ENCODE assay signal across 26 cellular contexts in the genomic region with DNA sequence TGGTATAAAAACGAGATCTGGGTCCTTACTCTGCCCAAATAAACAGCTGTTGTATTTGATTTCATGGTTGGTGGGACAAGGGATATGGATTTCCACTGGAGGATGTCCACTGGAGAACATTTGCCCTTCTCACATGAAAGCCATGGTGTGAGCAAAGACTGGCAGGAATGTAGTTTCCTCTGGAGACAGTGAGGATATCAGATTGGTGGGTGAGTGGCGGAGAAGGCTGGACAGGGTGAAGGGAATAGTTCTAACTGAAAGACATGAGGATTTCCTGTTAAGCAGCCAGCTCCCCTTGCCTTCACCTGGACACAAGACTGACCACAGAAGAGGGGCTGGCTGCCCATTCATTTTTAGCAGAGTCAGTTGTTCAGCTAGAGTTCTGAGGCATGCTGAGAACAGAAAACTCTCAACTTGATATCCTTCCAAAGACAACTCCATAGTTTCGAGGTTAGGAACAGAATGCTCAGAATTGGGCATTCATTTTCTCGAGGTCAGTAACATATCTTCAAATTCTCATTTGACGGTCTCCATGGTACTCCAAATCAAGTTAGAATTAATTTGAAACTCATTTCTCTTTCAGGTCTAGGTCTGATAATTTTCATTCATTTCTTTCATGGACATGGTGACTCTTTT.
"Had no signal": no experiment of that assay in that cellular context is flagged by ENCODE, and none has a peak within 500 bp of the region (broad histone marks: within the 10 kb centered on the region; RNA-seq: fewer than 3 reads in every experiment).

No MANE protein-coding gene starts in this region.

- H3K27ac ChIP-seq: colonic mucosa, epithelial cell of prostate, gastrocnemius medialis, lower lobe of right lung, parathyroid adenoma, right lobe of liver had no signal

- H3K27me3 ChIP-seq: colonic mucosa, gastrocnemius medialis, right lobe of liver had no signal

- H3K27ac Mint-ChIP-seq: dendritic cell treated with granulocyte-macrophage colony-stimulating factor and Interleukin-4, amounts not matched to agents 40 ng/mL and 50 ng/mL, for 4 days; endodermal cell; naive thymus-derived CD8-positive, alpha-beta T cell; nephron progenitor cell; progenitor cell of endocrine pancreas; stimulated activated effector memory CD8-positive, alpha-beta T cell treated with anti-CD3 and anti-CD28 coated beads, Interleukin-12 subunit alpha, Interleukin-12 subunit beta, amount 100 ng/mL, for 72 hours; type B pancreatic cell had no signal

- H3K36me3 Mint-ChIP-seq: naive thymus-derived CD8-positive, alpha-beta T cell; stimulated activated effector memory CD8-positive, alpha-beta T cell treated with anti-CD3 and anti-CD28 coated beads, Interleukin-12 subunit alpha, Interleukin-12 subunit beta, amount 100 ng/mL, for 72 hours; type B pancreatic cell had no signal

- H3K9me3 Mint-ChIP-seq: endodermal cell; stimulated activated effector memory CD8-positive, alpha-beta T cell treated with anti-CD3 and anti-CD28 coated beads, Interleukin-12 subunit alpha, Interleukin-12 subunit beta, amount 100 ng/mL, for 72 hours had no signal

- H3K4me3 ChIP-seq: colonic mucosa, gastrocnemius medialis, lower lobe of right lung, right lobe of liver, smooth muscle cell had no signal

- H3K4me1 ChIP-seq: colonic mucosa, gastrocnemius medialis, lower lobe of right lung, parathyroid adenoma, right lobe of liver had no signal

- DNase-seq: cerebellar nuclear complex; colonic mucosa; effector CD8-positive, alpha-beta T cell; endodermal cell; foreskin fibroblast; gastrocnemius medialis; head of caudate nucleus; left ventricle myocardium superior; lower lobe of right lung; naive thymus-derived CD8-positive, alpha-beta T cell; nephron progenitor cell; occipital lobe; right lobe of liver; stimulated activated CD4-positive, alpha-beta T cell treated with anti-CD3 and anti-CD28 coated beads, Interleukin-12 subunit alpha, Interleukin-12 subunit beta, amount 100 ng/mL, for 4 hours; stimulated activated CD4-positive, alpha-beta T cell treated with anti-CD3 and anti-CD28 coated beads, Interleukin-1b, Interleukin-23, amount 100 ng/mL, for 48 hours; stimulated activated CD4-positive, alpha-beta T cell treated with anti-CD3 and anti-CD28 coated beads, Interleukin-4, amount 100 ng/mL, for 1 hour; stimulated activated naive CD8-positive, alpha-beta T cell treated with anti-CD3 and anti-CD28 coated beads, Interleukin-15, Interleukin-2, amounts not matched to agents 100 U/mL and 50 U/mL, for 24 hours had no signal

- ATAC-seq: esophagus mucosa; gastrocnemius medialis; left ventricle myocardium superior; lower lobe of right lung; naive thymus-derived CD8-positive, alpha-beta T cell; right lobe of liver; stimulated activated effector memory CD8-positive, alpha-beta T cell treated with anti-CD3 and anti-CD28 coated beads, Interleukin-12 subunit alpha, Interleukin-12 subunit beta, amount 100 ng/mL, for 72 hours; stimulated activated naive CD8-positive, alpha-beta T cell treated with anti-CD3 and anti-CD28 coated beads, Interleukin-15, Interleukin-2, amounts not matched to agents 100 U/mL and 50 U/mL, for 24 hours had no signal

- H3K27me3 Mint-ChIP-seq: dendritic cell treated with granulocyte-macrophage colony-stimulating factor and Interleukin-4, amounts not matched to agents 40 ng/mL and 50 ng/mL, for 4 days had no signal

- FAIRE-seq: keratinocyte had no signal

- H3K4me3 Mint-ChIP-seq: dendritic cell treated with granulocyte-macrophage colony-stimulating factor and Interleukin-4, amounts not matched to agents 40 ng/mL and 50 ng/mL, for 4 days; endodermal cell; naive thymus-derived CD8-positive, alpha-beta T cell; nephron progenitor cell; stimulated activated effector memory CD8-positive, alpha-beta T cell treated with anti-CD3 and anti-CD28 coated beads, Interleukin-12 subunit alpha, Interleukin-12 subunit beta, amount 100 ng/mL, for 72 hours; type B pancreatic cell had no signal

- H3K36me3 ChIP-seq: colonic mucosa, gastrocnemius medialis, lower lobe of right lung, right lobe of liver had no signal

- H3K9me3 ChIP-seq: colonic mucosa, gastrocnemius medialis, lower lobe of right lung, right lobe of liver had no signal

- H3K4me1 Mint-ChIP-seq: naive thymus-derived CD8-positive, alpha-beta T cell; nephron progenitor cell; stimulated activated effector memory CD8-positive, alpha-beta T cell treated with anti-CD3 and anti-CD28 coated beads, Interleukin-12 subunit alpha, Interleukin-12 subunit beta, amount 100 ng/mL, for 72 hours had no signal
